ENCODE assay signal across 7 cellular contexts in the genomic region with DNA sequence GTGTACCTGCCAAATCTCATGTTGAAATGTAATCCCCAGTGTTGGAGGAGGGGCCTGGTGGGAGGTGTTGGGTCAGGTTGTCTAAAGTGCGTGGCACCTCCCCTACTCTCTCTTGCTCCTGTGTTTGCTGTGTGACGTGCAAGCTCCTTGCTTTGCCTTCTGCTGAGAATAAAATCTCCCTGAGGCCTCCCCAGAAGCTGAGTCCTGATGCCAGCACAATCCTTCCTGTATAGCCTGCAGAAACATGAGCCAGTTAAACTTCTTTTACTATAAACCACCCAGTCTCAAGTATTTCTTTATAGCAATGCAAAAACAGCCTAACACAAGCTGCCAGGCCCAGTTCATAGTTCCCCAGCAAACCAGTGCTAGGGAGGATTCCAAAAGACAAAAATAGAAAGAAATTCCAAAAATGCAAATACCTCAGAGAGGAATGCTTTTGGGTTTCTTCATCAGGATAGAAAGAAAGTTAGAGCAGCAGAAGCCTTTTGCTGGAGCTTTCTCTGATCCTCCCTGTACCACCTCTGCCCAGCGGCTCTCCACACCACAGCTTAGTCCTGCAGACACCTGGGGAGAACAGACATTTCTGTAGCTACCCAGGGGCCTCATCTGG. TPM values are rescaled to one million over a fixed set of nuclear protein-coding genes. Genes with fewer than 3 reads are reported as not detected.
DNase-seq lines count a peak whose midpoint lies in the region; ATAC-seq and TF ChIP-seq lines count a peak whose summit lies in the region.

No MANE protein-coding gene starts in this region.

- DNase-seq in MM.1S (peak; percentile 48), choroid plexus epithelial cell (ENCODE audit: low read depth) (peak; percentile 84), right lobe of liver (peak; percentile 56 to 86 (median 80)), upper lobe of right lung (peak; percentile 72), ureter (ENCODE audit: low spot score) (no peak), KG1 (lab: John Stamatoyannopoulos, UW) (no peak)

- intact Hi-C loops in right lobe of liver (cut with DNase I) (no loop called here), upper lobe of right lung (cut with DNase I) (no loop called here)

- H3K9me2 ChIP-seq in MM.1S (replicated peaks; ENCODE audit: insufficient read depth, low read length) = no peaks in the 10 kb centered on the region

- peak overlapping the region; percentile 15; the same call in 1 of the 2 replicates for H3K4me2 ChIP-seq in MM.1S (ENCODE audit: low read depth, low read length)

- 23% methylated on average over 2 of the region's 3 CpGs for WGBS in right lobe of liver (ENCODE audit: insufficient coverage, low coverage, low lambda C conversion rate, missing lambda C conversion rate)

- H3K36me3 ChIP-seq in MM.1S (replicated peaks; ENCODE audit: insufficient read depth, low read length) = no peaks in the 10 kb centered on the region
- no peaks in the 10 kb centered on the region for H3K36me3 ChIP-seq in right lobe of liver
- H3K36me3 ChIP-seq in upper lobe of right lung = no peaks in the 10 kb centered on the region

- H3K4me3 ChIP-seq in MM.1S (ENCODE audit: low read length) = no peak overlapping the region
- no peak overlapping the region for H3K4me3 ChIP-seq in choroid plexus epithelial cell (ENCODE audit: low read depth, low read length)
- no peak overlapping the region for H3K4me3 ChIP-seq in right lobe of liver
- H3K4me3 ChIP-seq in upper lobe of right lung = no peak overlapping the region

- H3K9me3 ChIP-seq in MM.1S (replicated peaks; ENCODE audit: insufficient read depth, low read length) (no peaks in the 10 kb centered on the region), right lobe of liver (no peaks in the 10 kb centered on the region), upper lobe of right lung (no peaks in the 10 kb centered on the region)

- H3F3A ChIP-seq in MM.1S (ENCODE audit: insufficient read depth, low read length) = peaks cover 23% of the 10 kb centered on the region

- H3K79me2 ChIP-seq in MM.1S (ENCODE audit: low read length) = no peaks in the 10 kb centered on the region

- H3K4me1 ChIP-seq in MM.1S (ENCODE audit: low read length) = peaks cover 39% of the 10 kb centered on the region
- H3K4me1 ChIP-seq in right lobe of liver = peaks cover 0 to 31% (median 8%) of the 10 kb centered on the region in 4 donors
- H3K4me1 ChIP-seq in upper lobe of right lung = peaks cover 5% of the 10 kb centered on the region

- H2AFZ ChIP-seq in MM.1S (ENCODE audit: low read length) = 0 out of 2 replicates have a peak overlapping the region, but pooled peaks have one; percentile 16

- H4K20me1 ChIP-seq in MM.1S (ENCODE audit: insufficient read depth, low read length) = no peaks in the 10 kb centered on the region

- H3K27me3 ChIP-seq in MM.1S (replicated peaks; ENCODE audit: insufficient read depth, low read length) (no peaks in the 10 kb centered on the region), right lobe of liver (no peaks in the 10 kb centered on the region), upper lobe of right lung (no peaks in the 10 kb centered on the region)

- peak overlapping the region; percentile 54; the same call in 1 of the 2 replicates for H3K27ac ChIP-seq in MM.1S (ENCODE audit: low read length)
- peak overlapping the region in 2 of 3 donors; percentile 52 to 80 for H3K27ac ChIP-seq in right lobe of liver
- H3K27ac ChIP-seq in upper lobe of right lung = peak overlapping the region; percentile 67

- ATAC-seq in right lobe of liver (peak; percentile 87 to 95 (median 90)), upper lobe of right lung (peak; percentile 93), GM21526 (IDR thresholded peaks at IDR 0.05; ENCODE audit: low FRiP score, unreplicated experiment) (no peak)

- peak overlapping the region; percentile 11; the same call in 1 of the 2 replicates for H3K9ac ChIP-seq in MM.1S (ENCODE audit: low read length)

- TF ChIP-seq CTCF in MM.1S (IDR thresholded peaks at IDR 0.05; ENCODE audit: low read length) = no peak
- TF ChIP-seq CTCF in choroid plexus epithelial cell (conservative IDR thresholded peaks at IDR 0.05; ENCODE audit: low read depth, low read length) = no peak
- no peak for TF ChIP-seq CTCF in right lobe of liver (IDR thresholded peaks at IDR 0.05)
- TF ChIP-seq CTCF in upper lobe of right lung (IDR thresholded peaks at IDR 0.05) = no peak

- TF ChIP-seq POLR2A in right lobe of liver (IDR thresholded peaks at IDR 0.05) = no peak

RNA-seq across cellular contexts. Expression of gene CDV3, which starts 25.9 kb away (rescaled TPM):
- 100 to 1,000 TPM in 1 of 6 experiments, 10 to 100 TPM in 5; 61.3 to 104 (median 81.3) TPM for total RNA-seq in right lobe of liver
- 184 TPM for total RNA-seq in upper lobe of right lung
- total RNA-seq in ureter = 127 TPM

Comparison
In these comparisons a context has a peak if more than half of its experiments do, and no peak if none do; other contexts are left out.
1. DNase-seq: peak in MM.1S (single experiment), choroid plexus epithelial cell (single experiment), right lobe of liver (3 of 3) and upper lobe of right lung (single experiment); none in ureter (single experiment) and KG1 (single experiment).
2. Peak in every context shown above with its lines, with median percentiles within 50 percentile points of each other: H3K27ac ChIP-seq.